12 cellular contexts compared by ENCODE assay signal in the genomic region with DNA sequence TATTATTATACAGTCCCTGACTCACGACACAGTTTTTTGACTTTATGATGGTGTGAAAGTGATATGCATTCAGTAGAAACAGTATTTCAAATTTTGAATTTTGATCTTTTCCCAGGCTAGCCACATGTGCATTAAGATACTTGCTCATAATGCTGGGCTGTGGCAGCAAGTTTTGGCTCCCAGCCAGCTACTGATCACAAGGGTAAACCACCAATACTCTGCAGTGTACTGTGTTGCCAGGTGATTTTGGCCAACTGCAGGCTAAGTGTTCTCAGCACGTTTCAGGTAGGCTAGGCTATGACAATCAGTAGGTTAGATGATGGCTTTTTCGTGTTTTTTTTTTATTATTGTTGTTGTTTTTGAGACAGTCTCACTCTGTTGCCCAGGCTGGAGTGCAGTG.
DNase-seq lines count a peak whose midpoint lies in the region; ATAC-seq and TF ChIP-seq lines count a peak whose summit lies in the region.
"Had no signal": no experiment of that assay in that cellular context is flagged by ENCODE, and none has a peak within 500 bp of the region (broad histone marks: within the 10 kb centered on the region; RNA-seq: fewer than 3 reads in every experiment).

No MANE protein-coding gene starts in this region.

- H3K27ac ChIP-seq in mammary epithelial cell (ENCODE audit: insufficient read depth, low read depth, low read length) (no peak overlapping the region), gastrocnemius medialis (peak overlapping the region; percentile 60 to 78 (median 74))

- dilution Hi-C loops in mammary epithelial cell (cut with HindIII; ENCODE audit: low sequenced_read_pairs) = loop anchor here (5.0 to 10.0 kb wide), 2 partner anchors 41 to 64 kb away; no protein-coding TSS in a partner anchor

- no peaks in the 10 kb centered on the region for H4K20me1 ChIP-seq in mammary epithelial cell (ENCODE audit: insufficient read depth, low read length)

- no peaks in the 10 kb centered on the region for H3K27me3 ChIP-seq in mammary epithelial cell (ENCODE audit: insufficient read depth, low read length)
- no peaks in the 10 kb centered on the region for H3K27me3 ChIP-seq in gastrocnemius medialis

- POLR2A ChIA-PET in activated CD8-positive, alpha-beta T cell treated with anti-CD3 and anti-CD28 coated beads for 36 hours (lab: Charles Lee) = interaction anchor here (0.9 to 1.0 kb wide), 2 partner anchors 9 to 32 kb away, joined by 3 read pairs; no protein-coding TSS in a partner anchor
- POLR2A ChIA-PET in activated CD8-positive, alpha-beta T cell treated with anti-CD3 and anti-CD28 coated beads, Interleukin-2, amount 10 ng/mL, durations not matched to agents 7 days and 5 days (lab: Charles Lee) = interaction anchor here (0.7 kb wide), 1 partner anchor 1305 kb away, joined by 4 read pairs; no protein-coding TSS in a partner anchor

- H3K4me2 ChIP-seq in mammary epithelial cell (ENCODE audit: insufficient read depth, low read depth, low read length) = no peak overlapping the region

- CTCF ChIA-PET in activated CD8-positive, alpha-beta T cell treated with anti-CD3 and anti-CD28 coated beads for 36 hours (lab: Charles Lee) = no interaction called here
- CTCF ChIA-PET in activated CD8-positive, alpha-beta T cell treated with anti-CD3 and anti-CD28 coated beads, Interleukin-2, amount 10 ng/mL, durations not matched to agents 7 days and 5 days (lab: Charles Lee) = interaction anchor here (1.3 kb wide), 1 partner anchor 41 kb away, joined by 3 read pairs; no protein-coding TSS in a partner anchor
- CTCF ChIA-PET in mammary epithelial cell (lab: Charles Lee; ENCODE audit: low non-redundant PET) = interaction anchor here (0.6 kb wide), 1 partner anchor 62 kb away, joined by 3 read pairs; no protein-coding TSS in a partner anchor

- WGBS in mammary epithelial cell (ENCODE audit: low coverage, missing lambda C conversion rate) = 66% methylated on average over 3 of the region's 3 CpGs

- no peaks in the 10 kb centered on the region for H3K9me3 Mint-ChIP-seq in activated CD8-positive, alpha-beta T cell treated with anti-CD3 and anti-CD28 coated beads for 36 hours
- H3K9me3 Mint-ChIP-seq in activated CD8-positive, alpha-beta T cell treated with anti-CD3 and anti-CD28 coated beads, Interleukin-2, amount 10 ng/mL, durations not matched to agents 7 days and 5 days (ENCODE audit: insufficient read depth) = no peaks in the 10 kb centered on the region
- H3K9me3 Mint-ChIP-seq in natural killer cell = no peaks in the 10 kb centered on the region
- H3K9me3 Mint-ChIP-seq: activated naive CD8-positive, alpha-beta T cell treated with anti-CD3 and anti-CD28 coated beads, Interleukin-2, amount 10 ng/mL, durations not matched to agents 7 days and 5 days had no signal

- H3K9me3 ChIP-seq in mammary epithelial cell (replicated peaks; ENCODE audit: insufficient read depth, low read length) = no peaks in the 10 kb centered on the region
- H3K9me3 ChIP-seq in gastrocnemius medialis = no peaks in the 10 kb centered on the region

- in situ Hi-C loops in mammary epithelial cell (cut with MboI; ENCODE audit: low sequenced_read_pairs in 2 of 2) = no loop called here
- in situ Hi-C loops in gastrocnemius medialis (cut with MboI; ENCODE audit: low sequenced_read_pairs in 4 of 4) = no loop called here

- no peak for TF ChIP-seq CTCF in activated CD8-positive, alpha-beta T cell treated with anti-CD3 and anti-CD28 coated beads for 36 hours (IDR thresholded peaks at IDR 0.05)
- TF ChIP-seq CTCF in mammary epithelial cell (conservative IDR thresholded peaks at IDR 0.05 in 1 of 2, IDR thresholded peaks at IDR 0.05 in 1 of 2; ENCODE audit: extremely low read depth in 1 of 2, insufficient read depth in 1 of 2, low read depth in 1 of 2, low read length in 2 of 2) = no peak
- no peak for TF ChIP-seq CTCF in gastrocnemius medialis (IDR thresholded peaks at IDR 0.05 in 4 of 5, conservative IDR thresholded peaks at IDR 0.05 in 1 of 5)
- no peak for TF ChIP-seq CTCF in natural killer cell (IDR thresholded peaks at IDR 0.05)

- H3K36me3 ChIP-seq in mammary epithelial cell (ENCODE audit: insufficient read depth, low read length) = peaks cover 3% of the 10 kb centered on the region
- peaks cover 0 to 5% of the 10 kb centered on the region in 2 donors for H3K36me3 ChIP-seq in gastrocnemius medialis

- H3K4me3 ChIP-seq in mammary epithelial cell (replicated peaks in 1 of 3; ENCODE audit: insufficient read depth in 1 of 3, low read depth in 2 of 3, low read length in 3 of 3) = no peak overlapping the region
- H3K4me3 ChIP-seq in gastrocnemius medialis = no peak overlapping the region
- H3K4me3 ChIP-seq: skin epidermis had no signal

- no peaks in the 10 kb centered on the region for H3K27me3 Mint-ChIP-seq in activated CD8-positive, alpha-beta T cell treated with anti-CD3 and anti-CD28 coated beads for 36 hours
- H3K27me3 Mint-ChIP-seq in activated CD8-positive, alpha-beta T cell treated with anti-CD3 and anti-CD28 coated beads, Interleukin-2, amount 10 ng/mL, durations not matched to agents 7 days and 5 days (ENCODE audit: low read depth) = peaks cover 3% of the 10 kb centered on the region
- H3K27me3 Mint-ChIP-seq in natural killer cell (ENCODE audit: low read depth in 2 of 2) = peaks cover 0 to 2% of the 10 kb centered on the region in 2 donors

- H3K9ac ChIP-seq in mammary epithelial cell (ENCODE audit: insufficient read depth, low read length) = no peak overlapping the region

- no peak overlapping the region for H3K4me3 Mint-ChIP-seq in activated CD8-positive, alpha-beta T cell treated with anti-CD3 and anti-CD28 coated beads for 36 hours
- H3K4me3 Mint-ChIP-seq in activated CD8-positive, alpha-beta T cell treated with anti-CD3 and anti-CD28 coated beads, Interleukin-2, amount 10 ng/mL, durations not matched to agents 7 days and 5 days = no peak overlapping the region
- H3K4me3 Mint-ChIP-seq in natural killer cell = no peak overlapping the region
- H3K4me3 Mint-ChIP-seq: activated naive CD8-positive, alpha-beta T cell treated with anti-CD3 and anti-CD28 coated beads, Interleukin-2, amount 10 ng/mL, durations not matched to agents 7 days and 5 days had no signal

- H3K4me1 Mint-ChIP-seq in activated CD8-positive, alpha-beta T cell treated with anti-CD3 and anti-CD28 coated beads for 36 hours (ENCODE audit: low read depth) = peaks cover 4% of the 10 kb centered on the region
- H3K4me1 Mint-ChIP-seq in activated CD8-positive, alpha-beta T cell treated with anti-CD3 and anti-CD28 coated beads, Interleukin-2, amount 10 ng/mL, durations not matched to agents 7 days and 5 days (ENCODE audit: low read depth) = no peaks in the 10 kb centered on the region
- H3K4me1 Mint-ChIP-seq in natural killer cell = peaks cover 19 to 31% of the 10 kb centered on the region in 2 donors

- no TSS peak for BruUV-seq in mammary epithelial cell (replicated peaks; lab: Mats Ljungman, UMichigan)

- intact Hi-C loops in activated CD8-positive, alpha-beta T cell treated with anti-CD3 and anti-CD28 coated beads for 36 hours (cut with micrococcal nuclease) = no loop called here
- intact Hi-C loops in mammary epithelial cell (cut with micrococcal nuclease) = no loop called here
- intact Hi-C loops in gastrocnemius medialis (cut with DNase I; ENCODE audit: low total_unique reads) = loop anchor here (2.0 kb wide), 1 partner anchor 70 kb away; the partner anchor contains the start of gene ACTN1
- intact Hi-C loops in natural killer cell (cut with micrococcal nuclease) = no loop called here

- H3K4me1 ChIP-seq in mammary epithelial cell (ENCODE audit: insufficient read depth, low read length) (peaks cover 16% of the 10 kb centered on the region), gastrocnemius medialis (peaks cover 62 to 73% of the 10 kb centered on the region in 2 donors)

- DNase-seq in activated CD8-positive, alpha-beta T cell treated with anti-CD3 and anti-CD28 coated beads for 36 hours = peak; percentile 50
- no peak for DNase-seq in activated CD8-positive, alpha-beta T cell treated with anti-CD3 and anti-CD28 coated beads, Interleukin-2, amount 10 ng/mL, durations not matched to agents 7 days and 5 days
- peak; percentile 44 for DNase-seq in NCI-H510A (lab: John Stamatoyannopoulos, UW)
- DNase-seq in mammary epithelial cell = peak; percentile 39
- DNase-seq in gastrocnemius medialis = no peak
- DNase-seq in MV-4-11 (lab: John Stamatoyannopoulos, UW) = no peak
- no peak for DNase-seq in natural killer cell
- DNase-seq in SIG-M5 (lab: John Stamatoyannopoulos, UW) = no peak
- DNase-seq: activated naive CD8-positive, alpha-beta T cell treated with anti-CD3 and anti-CD28 coated beads, Interleukin-2, amount 10 ng/mL, durations not matched to agents 7 days and 5 days; mesendoderm; NCI-H1048 had no signal

- ATAC-seq in activated CD8-positive, alpha-beta T cell treated with anti-CD3 and anti-CD28 coated beads for 36 hours = peak; percentile 39
- ATAC-seq in activated CD8-positive, alpha-beta T cell treated with anti-CD3 and anti-CD28 coated beads, Interleukin-2, amount 10 ng/mL, durations not matched to agents 7 days and 5 days = no peak
- ATAC-seq in gastrocnemius medialis = no peak
- no peak for ATAC-seq in natural killer cell

- peaks cover 6% of the 10 kb centered on the region for H3K36me3 Mint-ChIP-seq in activated CD8-positive, alpha-beta T cell treated with anti-CD3 and anti-CD28 coated beads for 36 hours (ENCODE audit: low read depth)
- H3K36me3 Mint-ChIP-seq in activated CD8-positive, alpha-beta T cell treated with anti-CD3 and anti-CD28 coated beads, Interleukin-2, amount 10 ng/mL, durations not matched to agents 7 days and 5 days (ENCODE audit: low read depth) = peaks cover 9% of the 10 kb centered on the region
- H3K36me3 Mint-ChIP-seq in natural killer cell = peaks cover 10% of the 10 kb centered on the region

- no peak for TF ChIP-seq POLR2A in gastrocnemius medialis (IDR thresholded peaks at IDR 0.05)

- no peaks in the 10 kb centered on the region for H3K79me2 ChIP-seq in mammary epithelial cell (ENCODE audit: insufficient read depth, low read length)

- no peak overlapping the region for H3K27ac Mint-ChIP-seq in activated CD8-positive, alpha-beta T cell treated with anti-CD3 and anti-CD28 coated beads for 36 hours
- H3K27ac Mint-ChIP-seq in activated CD8-positive, alpha-beta T cell treated with anti-CD3 and anti-CD28 coated beads, Interleukin-2, amount 10 ng/mL, durations not matched to agents 7 days and 5 days = no peak overlapping the region
- H3K27ac Mint-ChIP-seq in natural killer cell = no peak overlapping the region
- H3K27ac Mint-ChIP-seq: activated naive CD8-positive, alpha-beta T cell treated with anti-CD3 and anti-CD28 coated beads, Interleukin-2, amount 10 ng/mL, durations not matched to agents 7 days and 5 days had no signal

- H2AFZ ChIP-seq in mammary epithelial cell (ENCODE audit: low read depth, low read length) = no peak overlapping the region

Comparison
In these comparisons a context has a peak if more than half of its experiments do, and no peak if none do; other contexts are left out.
1. DNase-seq: peak in activated CD8-positive, alpha-beta T cell treated with anti-CD3 and anti-CD28 coated beads for 36 hours (single experiment), NCI-H510A (single experiment) and mammary epithelial cell (single experiment); none in activated CD8-positive, alpha-beta T cell treated with anti-CD3 and anti-CD28 coated beads, Interleukin-2, amount 10 ng/mL, durations not matched to agents 7 days and 5 days (single experiment), gastrocnemius medialis (0 of 2), MV-4-11 (single experiment), natural killer cell (single experiment) and SIG-M5 (single experiment).